In genomic region chr2:25850400-25850799, GRCh38 we compare ENCODE assay signal across 8 cellular contexts. TPM values are rescaled to one million over a fixed set of nuclear protein-coding genes. Genes with fewer than 3 reads are reported as not detected.
A peak's percentile ranks its signal among the peaks of the same experiment; 100 is the strongest.
DNase-seq lines count a peak whose midpoint lies in the region; ATAC-seq, FAIRE-seq and TF ChIP-seq lines count a peak whose summit lies in the region.
"Not testable (repeated sequence)": the region's sequence is repeated elsewhere in the genome, so short reads cannot be mapped to it uniquely, and the experiment has no call there.

No MANE protein-coding gene starts in this region.

- peak overlapping the region in 2 of 3 donors; percentile 41 to 53 for H3K27ac Mint-ChIP-seq in CD4-positive, CD25-positive, alpha-beta regulatory T cell
- peak overlapping the region; percentile 68 for H3K27ac Mint-ChIP-seq in activated CD4-positive, alpha-beta T cell treated with anti-CD3 and anti-CD28 coated beads, Interleukin-2, amount 10 ng/mL, durations not matched to agents 24 days and 14 days
- H3K27ac Mint-ChIP-seq in activated naive CD4-positive, alpha-beta T cell treated with anti-CD3 and anti-CD28 coated beads, Interleukin-2, amount 50 U/mL, for 24 hours, result peak overlapping the region; percentile 74
- H3K27ac Mint-ChIP-seq in stimulated activated effector memory CD8-positive, alpha-beta T cell treated with anti-CD3 and anti-CD28 coated beads, Interleukin-12 subunit alpha, Interleukin-12 subunit beta, amount 100 ng/mL, for 72 hours, result peak overlapping the region; percentile 54

- peaks cover 10% of the 10 kb centered on the region for H3K36me3 ChIP-seq in CD4-positive, CD25-positive, alpha-beta regulatory T cell (ENCODE audit: control insufficient read depth, insufficient read depth, low read length)
- not testable (repeated sequence) for H3K36me3 ChIP-seq in SK-N-SH (replicated peaks in 1 of 2; ENCODE audit: control insufficient read depth in 1 of 2, insufficient read depth in 2 of 2, low read length in 1 of 2)

- peak overlapping the region in 1 of 4 donors; percentile 8 for H3K4me3 Mint-ChIP-seq in CD4-positive, CD25-positive, alpha-beta regulatory T cell
- H3K4me3 Mint-ChIP-seq in activated CD4-positive, alpha-beta T cell treated with anti-CD3 and anti-CD28 coated beads, Interleukin-2, amount 10 ng/mL, durations not matched to agents 24 days and 14 days, result peak overlapping the region; percentile 40
- peak overlapping the region; percentile 16 for H3K4me3 Mint-ChIP-seq in activated T-cell treated with anti-CD3 and anti-CD28 coated beads, Interleukin-2, amount 50 U/mL, for 4 hours
- H3K4me3 Mint-ChIP-seq in activated naive CD4-positive, alpha-beta T cell treated with anti-CD3 and anti-CD28 coated beads, Interleukin-2, amount 50 U/mL, for 24 hours, result peak overlapping the region; percentile 30
- H3K4me3 Mint-ChIP-seq in stimulated activated effector memory CD8-positive, alpha-beta T cell treated with anti-CD3 and anti-CD28 coated beads, Interleukin-12 subunit alpha, Interleukin-12 subunit beta, amount 100 ng/mL, for 72 hours, result peak overlapping the region; percentile 69

- not testable (repeated sequence) for TF ChIP-seq RAD21 in SK-N-SH (IDR thresholded peaks at IDR 0.05; ENCODE audit: low read length)

- H3K27me3 ChIP-seq in CD4-positive, CD25-positive, alpha-beta regulatory T cell (ENCODE audit: control insufficient read depth, insufficient read depth, low read length); SK-N-SH (ENCODE audit: insufficient read depth): not testable (repeated sequence)

- not testable (repeated sequence) for H3K9me3 Mint-ChIP-seq in CD4-positive, CD25-positive, alpha-beta regulatory T cell; activated CD4-positive, alpha-beta T cell treated with anti-CD3 and anti-CD28 coated beads, Interleukin-2, amount 10 ng/mL, durations not matched to agents 24 days and 14 days; activated T-cell treated with anti-CD3 and anti-CD28 coated beads, Interleukin-2, amount 50 U/mL, for 4 hours; activated naive CD4-positive, alpha-beta T cell treated with anti-CD3 and anti-CD28 coated beads, Interleukin-2, amount 50 U/mL, for 24 hours; stimulated activated effector memory CD8-positive, alpha-beta T cell treated with anti-CD3 and anti-CD28 coated beads, Interleukin-12 subunit alpha, Interleukin-12 subunit beta, amount 100 ng/mL, for 72 hours

- TF ChIP-seq CTCF in SK-N-SH (IDR thresholded peaks at IDR 0.05), result not testable (repeated sequence)

- H3K27me3 Mint-ChIP-seq in CD4-positive, CD25-positive, alpha-beta regulatory T cell; activated CD4-positive, alpha-beta T cell treated with anti-CD3 and anti-CD28 coated beads, Interleukin-2, amount 10 ng/mL, durations not matched to agents 24 days and 14 days; activated T-cell treated with anti-CD3 and anti-CD28 coated beads, Interleukin-2, amount 50 U/mL, for 4 hours (ENCODE audit: low read depth); activated naive CD4-positive, alpha-beta T cell treated with anti-CD3 and anti-CD28 coated beads, Interleukin-2, amount 50 U/mL, for 24 hours: not testable (repeated sequence)

- FAIRE-seq in islet of Langerhans (lab: Jason Lieb, UNC), result peak; percentile 17

- not testable (repeated sequence) for H3K4me2 ChIP-seq in SK-N-SH

- not testable (repeated sequence) for H2AFZ ChIP-seq in SK-N-SH (ENCODE audit: low read depth)

- not testable (repeated sequence) for H3K9me2 ChIP-seq in SK-N-SH

- TF ChIP-seq EP300 in SK-N-SH (IDR thresholded peaks at IDR 0.05; ENCODE audit: borderline replicate concordance in 1 of 2, low read depth in 1 of 2, low read length in 1 of 2), result not testable (repeated sequence)

- peaks cover 18 to 50% (median 46%) of the 10 kb centered on the region in 4 donors for H3K4me1 Mint-ChIP-seq in CD4-positive, CD25-positive, alpha-beta regulatory T cell
- H3K4me1 Mint-ChIP-seq in activated CD4-positive, alpha-beta T cell treated with anti-CD3 and anti-CD28 coated beads, Interleukin-2, amount 10 ng/mL, durations not matched to agents 24 days and 14 days, result peaks cover 43% of the 10 kb centered on the region
- peaks cover 50% of the 10 kb centered on the region for H3K4me1 Mint-ChIP-seq in activated T-cell treated with anti-CD3 and anti-CD28 coated beads, Interleukin-2, amount 50 U/mL, for 4 hours (ENCODE audit: low read depth)
- peaks cover 52% of the 10 kb centered on the region for H3K4me1 Mint-ChIP-seq in activated naive CD4-positive, alpha-beta T cell treated with anti-CD3 and anti-CD28 coated beads, Interleukin-2, amount 50 U/mL, for 24 hours
- H3K4me1 Mint-ChIP-seq in stimulated activated effector memory CD8-positive, alpha-beta T cell treated with anti-CD3 and anti-CD28 coated beads, Interleukin-12 subunit alpha, Interleukin-12 subunit beta, amount 100 ng/mL, for 72 hours, result peaks cover 42% of the 10 kb centered on the region

- H3F3A ChIP-seq in SK-N-SH (replicated peaks; ENCODE audit: insufficient read depth), result peaks cover 16% of the 10 kb centered on the region

- H3K4me1 ChIP-seq in CD4-positive, CD25-positive, alpha-beta regulatory T cell (ENCODE audit: control insufficient read depth, insufficient read depth, low read length, poor library complexity, severe bottlenecking), result peaks cover 32% of the 10 kb centered on the region
- not testable (repeated sequence) for H3K4me1 ChIP-seq in SK-N-SH (ENCODE audit: control insufficient read depth in 1 of 2, insufficient read depth in 2 of 2, low read depth in 1 of 2, low read length in 1 of 2)

- H4K20me1 ChIP-seq in SK-N-SH (ENCODE audit: insufficient read depth), result peaks cover 44% of the 10 kb centered on the region

- WGBS in SK-N-SH (ENCODE audit: low lambda C conversion rate), result 52% methylated on average over 4 of the region's 4 CpGs

- H3K27ac ChIP-seq in CD4-positive, CD25-positive, alpha-beta regulatory T cell (ENCODE audit: insufficient read depth, low read length, poor library complexity, severe bottlenecking); SK-N-SH (ENCODE audit: low read depth in 2 of 2, low read length in 1 of 2): not testable (repeated sequence)

- H3K36me3 Mint-ChIP-seq in CD4-positive, CD25-positive, alpha-beta regulatory T cell; activated T-cell treated with anti-CD3 and anti-CD28 coated beads, Interleukin-2, amount 50 U/mL, for 4 hours (ENCODE audit: insufficient read depth); activated naive CD4-positive, alpha-beta T cell treated with anti-CD3 and anti-CD28 coated beads, Interleukin-2, amount 50 U/mL, for 24 hours: not testable (repeated sequence)
- H3K36me3 Mint-ChIP-seq in activated CD4-positive, alpha-beta T cell treated with anti-CD3 and anti-CD28 coated beads, Interleukin-2, amount 10 ng/mL, durations not matched to agents 24 days and 14 days (ENCODE audit: low read depth), result peaks cover 13% of the 10 kb centered on the region
- peaks cover 20% of the 10 kb centered on the region for H3K36me3 Mint-ChIP-seq in stimulated activated effector memory CD8-positive, alpha-beta T cell treated with anti-CD3 and anti-CD28 coated beads, Interleukin-12 subunit alpha, Interleukin-12 subunit beta, amount 100 ng/mL, for 72 hours

- not testable (repeated sequence) for H3K4me3 ChIP-seq in CD4-positive, CD25-positive, alpha-beta regulatory T cell (ENCODE audit: low read depth, low read length); SK-N-SH (ENCODE audit: low read depth in 2 of 2, low read length in 1 of 2)

- H3K9me3 ChIP-seq in CD4-positive, CD25-positive, alpha-beta regulatory T cell (ENCODE audit: control insufficient read depth in 2 of 2, low read length in 2 of 2); SK-N-SH: not testable (repeated sequence)

- peaks cover 72% of the 10 kb centered on the region for H3K79me2 ChIP-seq in SK-N-SH (ENCODE audit: insufficient read depth)

- CTCF ChIA-PET in SK-N-SH (lab: Yijun Ruan, JAX), result interaction anchor here (1.5 to 6.9 kb wide), 5 partner anchors 11 to 300 kb away, joined by 3 to 90 read pairs (median 36); no protein-coding TSS in a partner anchor

- not testable (repeated sequence) for DNase-seq in CD4-positive, CD25-positive, alpha-beta regulatory T cell; SK-N-SH; activated CD4-positive, alpha-beta T cell treated with anti-CD3 and anti-CD28 coated beads, Interleukin-2, amount 10 ng/mL, durations not matched to agents 24 days and 14 days; activated T-cell treated with anti-CD3 and anti-CD28 coated beads, Interleukin-2, amount 50 U/mL, for 4 hours; stimulated activated effector memory CD8-positive, alpha-beta T cell treated with anti-CD3 and anti-CD28 coated beads, Interleukin-12 subunit alpha, Interleukin-12 subunit beta, amount 100 ng/mL, for 72 hours (ENCODE audit: low spot score in 2 of 2)
- DNase-seq in central memory CD4-positive, alpha-beta T cell, result peak; percentile 8

- not testable (repeated sequence) for H3K9ac ChIP-seq in SK-N-SH

- POLR2A ChIA-PET in SK-N-SH (lab: Yijun Ruan, JAX), result not testable (repeated sequence)

- ATAC-seq in CD4-positive, CD25-positive, alpha-beta regulatory T cell (ENCODE audit: low read depth in 2 of 2); activated T-cell treated with anti-CD3 and anti-CD28 coated beads, Interleukin-2, amount 50 U/mL, for 4 hours; stimulated activated effector memory CD8-positive, alpha-beta T cell treated with anti-CD3 and anti-CD28 coated beads, Interleukin-12 subunit alpha, Interleukin-12 subunit beta, amount 100 ng/mL, for 72 hours: not testable (repeated sequence)

- intact Hi-C loops in activated CD4-positive, alpha-beta T cell treated with anti-CD3 and anti-CD28 coated beads, Interleukin-2, amount 10 ng/mL, durations not matched to agents 24 days and 14 days (cut with micrococcal nuclease), result loop anchor here (5.0 to 10.0 kb wide), 3 partner anchors 56 to 132 kb away; partner anchors contain the start of gene KIF3C

TF ChIP-seq in SK-N-SH, 30 proteins besides CTCF, POLR2A, EP300 and RAD21:
- TF ChIP-seq GATA2 (CRISPR knock-in tag; IDR thresholded peaks at IDR 0.05), result peak; percentile 47

RNA-seq across cellular contexts. Expression of gene ASXL2, which starts 27.9 kb away (rescaled TPM):
- total RNA-seq in CD4-positive, CD25-positive, alpha-beta regulatory T cell, result 48.6 TPM
- polyA plus RNA-seq in CD4-positive, CD25-positive, alpha-beta regulatory T cell, result 1 to 10 TPM; 6.8 to 8.8 (median 8.1) TPM
- 4.8 and 6.1 TPM in 2 replicates for polyA plus RNA-seq in SK-N-SH (2012; rRNA removed)
- polyA plus RNA-seq in SK-N-SH (2012; cell fraction: cytosol; rRNA removed), result 5.6 and 5.8 TPM in 2 replicates
- 6.6 and 10.3 TPM in 2 replicates for polyA plus RNA-seq in SK-N-SH (2012; cell fraction: nucleus; rRNA removed)
- total RNA-seq in activated CD4-positive, alpha-beta T cell treated with anti-CD3 and anti-CD28 coated beads, Interleukin-2, amount 10 ng/mL, durations not matched to agents 24 days and 14 days, result 57.1 and 57.4 TPM in 2 replicates
- 10 to 100 TPM; 27.2 to 38.5 (median 37.5) TPM for total RNA-seq in activated T-cell treated with anti-CD3 and anti-CD28 coated beads, Interleukin-2, amount 50 U/mL, for 4 hours
